21 cellular contexts compared by ENCODE assay signal in genomic region chr6:95948324-95948723, GRCh38.
"Had no signal": no experiment of that assay in that cellular context is flagged by ENCODE, and none has a peak within 500 bp of the region (broad histone marks: within the 10 kb centered on the region; RNA-seq: fewer than 3 reads in every experiment).

No MANE protein-coding gene starts in this region.

- H3K4me2 ChIP-seq: neural progenitor cell, smooth muscle cell had no signal

- H3K9me3 ChIP-seq: esophagus squamous epithelium, ovary had no signal

- H3K27me3 ChIP-seq: esophagus squamous epithelium, gastroesophageal sphincter, neural progenitor cell, ovary had no signal

- H3K4me1 ChIP-seq: esophagus squamous epithelium, gastroesophageal sphincter, left ventricle myocardium inferior, neural progenitor cell had no signal

- ATAC-seq: gastroesophageal sphincter; left cardiac atrium; natural killer cell treated with Interleukin-12 subunit alpha and Interleukin-12 subunit beta and Interleukin-15 and Interleukin-18, amount 100 ng/mL, for 72 hours; right cardiac atrium had no signal

- H3K27ac ChIP-seq: esophagus squamous epithelium, gastroesophageal sphincter, left ventricle myocardium inferior, neural progenitor cell, ovary had no signal

- H3K4me3 ChIP-seq: esophagus squamous epithelium, gastroesophageal sphincter, left ventricle myocardium inferior, lung, neural progenitor cell, ovary, smooth muscle cell had no signal

- H3K9ac ChIP-seq: neural progenitor cell had no signal

- H3K36me3 ChIP-seq: esophagus squamous epithelium, gastroesophageal sphincter, left ventricle myocardium inferior, neural progenitor cell, ovary had no signal

- DNase-seq: dermis blood vessel endothelial cell; esophagus squamous epithelium; foreskin fibroblast; glutamatergic neuron; immature natural killer cell; kidney; left cardiac atrium; left ventricle myocardium inferior; mesenchymal stem cell; midbrain; nucleus accumbens; ovary; right cardiac atrium; stimulated activated CD4-positive, alpha-beta T cell treated with anti-CD3 and anti-CD28 coated beads, Interleukin-2, amount 100 ng/mL, for 48 hours; stimulated activated naive CD4-positive, alpha-beta T cell treated with Interleukin-2 at 50 U/mL for 16 hours; trophoblast cell had no signal

- H2AFZ ChIP-seq: neural progenitor cell had no signal
